ENCODE assay signal across 1 cellular context in genomic region chr16:66690106-66690847, GRCh38.
TF ChIP-seq lines count a peak whose summit lies in the region.

No MANE protein-coding gene starts in this region.

TF ChIP-seq in IMR-90, 13 proteins besides CTCF, POLR2A, EP300 and RAD21:
- TF ChIP-seq USF2 (IDR thresholded peaks at IDR 0.05; ENCODE audit: low read depth, low read length): no peak
- TF ChIP-seq MAZ (IDR thresholded peaks at IDR 0.05; ENCODE audit: borderline replicate concordance, low read depth, low read length): no peak
- no peak for TF ChIP-seq NFE2L2 (IDR thresholded peaks at IDR 0.05; ENCODE audit: low read depth, low read length)
- no peak for TF ChIP-seq RFX5 (IDR thresholded peaks at IDR 0.05; ENCODE audit: low read depth, low read length)
- no peak for TF ChIP-seq BHLHE40 (IDR thresholded peaks at IDR 0.05; ENCODE audit: low read depth, low read length)
- TF ChIP-seq FOS (IDR thresholded peaks at IDR 0.05; ENCODE audit: low read depth, low read length): no peak
- no peak for TF ChIP-seq CHD1 (IDR thresholded peaks at IDR 0.05; ENCODE audit: low read depth, low read length)
- no peak for TF ChIP-seq ELK1 (IDR thresholded peaks at IDR 0.05; ENCODE audit: borderline replicate concordance, low read depth, low read length)
- no peak for TF ChIP-seq SMC3 (IDR thresholded peaks at IDR 0.05; ENCODE audit: low read depth, low read length)
- TF ChIP-seq MAFK (IDR thresholded peaks at IDR 0.05; ENCODE audit: low read depth, low read length): no peak
- no peak for TF ChIP-seq RCOR1 (IDR thresholded peaks at IDR 0.05; ENCODE audit: insufficient replicate concordance, low read length)
- no peak for TF ChIP-seq MXI1 (IDR thresholded peaks at IDR 0.05; ENCODE audit: borderline replicate concordance, low read depth, low read length)
- no peak for TF ChIP-seq CEBPB (IDR thresholded peaks at IDR 0.05; ENCODE audit: low read depth, low read length)
TF ChIP-seq in IMR-90: peak in this region for 0.
